29 cellular contexts compared by ENCODE assay signal in genomic region chr14:50497351-50497750, GRCh38.
"Had no signal": no experiment of that assay in that cellular context is flagged by ENCODE, and none has a peak within 500 bp of the region (broad histone marks: within the 10 kb centered on the region; RNA-seq: fewer than 3 reads in every experiment).

No MANE protein-coding gene starts in this region.

- DNase-seq: activated CD4-positive, alpha-beta memory T cell treated with anti-CD3 and anti-CD28 coated beads for 36 hours; activated CD4-positive, alpha-beta T cell treated with anti-CD3 and anti-CD28 coated beads, Interleukin-2, amount 10 ng/mL, durations not matched to agents 7 days and 5 days; activated CD4-positive, CD25-positive, alpha-beta regulatory T cell; activated CD8-positive, alpha-beta memory T cell treated with anti-CD3 and anti-CD28 coated beads for 24 hours; activated gamma-delta T cell; activated naive CD4-positive, alpha-beta T cell treated with anti-CD3 and anti-CD28 coated beads for 36 hours; activated T-cell treated with anti-CD3 and anti-CD28 coated beads for 4 hours; activated T-cell treated with anti-CD3 and anti-CD28 coated beads, Interleukin-2, amount 50 U/mL, for 48 hours; brain microvascular endothelial cell; Karpas-422; MM.1S; NCI-H1105; NCI-H1436; NCI-H187; NCI-H2081 treated with DMSO at 0.1 percent for 48 hours; NCI-H2227 treated with DMSO at 0.1 percent for 48 hours; NCI-H526; NCI-H774; OCI-M1; RPMI8226; SJCRH30; SK-N-SH; T-helper 1 cell had no signal

- ATAC-seq: activated T-helper 17 cell treated with anti-CD3 and anti-CD28 coated beads, Interleukin-2, amount 50 U/mL, for 72 hours; K562; Panc1; Right ventricle myocardium inferior had no signal

- H3K4me3 ChIP-seq: cardiac muscle cell, K562, SJCRH30 had no signal

- H3K27ac ChIP-seq: brain microvascular endothelial cell, cardiac muscle cell, SJCRH30, VCaP had no signal
